In the genomic region with DNA sequence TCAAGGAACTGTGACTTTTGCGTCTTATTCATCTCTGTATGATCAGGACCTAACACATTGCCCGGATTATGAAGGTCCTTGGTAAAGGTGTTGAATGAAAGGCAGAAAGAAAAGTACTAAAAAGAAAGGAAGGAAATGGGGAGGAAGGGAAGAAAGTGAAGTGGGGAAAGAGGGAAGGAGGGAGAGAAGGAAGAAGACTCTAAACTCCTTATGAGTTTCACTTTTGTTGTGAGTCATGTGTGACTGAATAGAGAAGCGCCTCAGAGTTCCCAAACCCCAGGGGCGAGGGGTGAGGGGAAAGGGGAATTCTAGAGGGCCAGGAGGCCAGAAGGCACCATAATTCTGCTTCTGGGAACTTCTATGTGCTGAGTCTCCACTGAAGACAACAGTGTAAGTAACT, we compare ENCODE assay signal across 14 cellular contexts. TPM values are rescaled to one million over a fixed set of nuclear protein-coding genes. Genes with fewer than 3 reads are reported as not detected.
DNase-seq lines count a peak whose midpoint lies in the region; ATAC-seq lines count a peak whose summit lies in the region.
"Had no signal": no experiment of that assay in that cellular context is flagged by ENCODE, and none has a peak within 500 bp of the region (broad histone marks: within the 10 kb centered on the region; RNA-seq: fewer than 3 reads in every experiment).

No MANE protein-coding gene starts in this region.

- H3K27me3 ChIP-seq in H7 (ENCODE audit: control insufficient read depth, insufficient read depth, low read length), result no peaks in the 10 kb centered on the region
- H3K27me3 ChIP-seq: spleen had no signal

- in situ Hi-C loops in ACHN (cut with HindIII; ENCODE audit: low pct_ligation_motif_present, low pct_unique_long_range_greater_than_20kb, low sequenced_read_pairs), result no loop called here

- DNase-seq in ACHN (peak; percentile 55), H7 (peak; percentile 19), RPMI7951 (ENCODE audit: low read depth) (peak; percentile 62), kidney tubule cell (ENCODE audit: low spot score) (peak; percentile 27), NCI-H2171 treated with DMSO at 0.1 percent for 48 hours (lab: John Stamatoyannopoulos, UW) (no peak), cerebellar nuclear complex (lab: John Stamatoyannopoulos, UW) (no peak), activated T-cell treated with anti-CD3 and anti-CD28 coated beads for 4 hours (no peak)
- DNase-seq: Calu3; central memory CD4-positive, alpha-beta T cell; NCI-H1417 treated with DMSO at 0.1 percent for 48 hours; spleen; T-cell had no signal

- ATAC-seq in GM21515 (IDR thresholded peaks at IDR 0.05; ENCODE audit: unreplicated experiment), result no peak
- ATAC-seq: Panc1, T-cell had no signal

- no peaks in the 10 kb centered on the region for H3K36me3 ChIP-seq in H7 (replicated peaks; ENCODE audit: control insufficient read depth, insufficient read depth, low read length)
- H3K36me3 ChIP-seq: spleen had no signal

- H3K4me3 ChIP-seq in H7 (ENCODE audit: insufficient read depth, low read depth, low read length), result no peak overlapping the region
- H3K4me3 ChIP-seq: spleen had no signal

RNA-seq across cellular contexts. Expression of gene OSBPL6, which starts 30.9 kb away (rescaled TPM):
- total RNA-seq in H7 (2014; rRNA removed; shearing (Covaris generic)), result 8.6 and 9.2 TPM in 2 replicates
- 10.7 and 12.3 TPM in 2 replicates for total RNA-seq in RPMI7951 (2014; rRNA removed; shearing (Covaris generic))

RNA-seq across cellular contexts. Expression of gene RBM45, which starts 51.2 kb away (rescaled TPM):
- 11.3 and 12.9 TPM in 2 replicates for total RNA-seq in H7 (2014; rRNA removed; shearing (Covaris generic))
- 18.1 and 18.6 TPM in 2 replicates for total RNA-seq in RPMI7951 (2014; rRNA removed; shearing (Covaris generic))

Comparison
In these comparisons a context has a peak if more than half of its experiments do, and no peak if none do; other contexts are left out.
1. DNase-seq: peak in ACHN (single experiment), H7 (single experiment), RPMI7951 (single experiment) and kidney tubule cell (single experiment); none in NCI-H2171 treated with DMSO at 0.1 percent for 48 hours (single experiment), cerebellar nuclear complex (0 of 2) and activated T-cell treated with anti-CD3 and anti-CD28 coated beads for 4 hours (single experiment).